In genomic region chr2:176088048-176088936, GRCh38 we compare ENCODE assay signal across 8 cellular contexts. TPM values are rescaled to one million over a fixed set of nuclear protein-coding genes. Genes with fewer than 3 reads are reported as not detected.
DNase-seq lines count a peak whose midpoint lies in the region; TF ChIP-seq lines count a peak whose summit lies in the region.

No MANE protein-coding gene starts in this region.

- whole genome bisulfite sequencing in spleen, 5 donors: 4 to 8% (median 5%) methylated on average over 32 to 49 of the region's 49 CpGs

- H3K27me3 Mint-ChIP-seq in Calu3 (ENCODE audit: unreplicated experiment) (peaks cover 52% of the 10 kb centered on the region), MCF 10A (ENCODE audit: insufficient read depth, unreplicated experiment) (peaks cover 86% of the 10 kb centered on the region)

- no peak for TF ChIP-seq POLR2A in spleen (IDR thresholded peaks at IDR 0.05)

- H3K4me1 Mint-ChIP-seq in Calu3 (ENCODE audit: low read depth, unreplicated experiment) (no peaks in the 10 kb centered on the region), MCF 10A (ENCODE audit: insufficient read depth, unreplicated experiment) (peaks cover 11% of the 10 kb centered on the region)

- H3K36me3 ChIP-seq in spleen: no peaks in the 10 kb centered on the region

- POLR2A ChIA-PET in MCF 10A (lab: Yijun Ruan, JAX): interaction anchor here (0.6 to 3.1 kb wide), 4 partner anchors 124 to 755 kb away, joined by 3 to 12 read pairs (median 3); no protein-coding TSS in a partner anchor

- H3K9me3 Mint-ChIP-seq in Calu3 (ENCODE audit: low read depth, unreplicated experiment): no peaks in the 10 kb centered on the region
- H3K9me3 Mint-ChIP-seq in MCF 10A (ENCODE audit: unreplicated experiment): peaks cover 7% of the 10 kb centered on the region

- H3K4me3 ChIP-seq in spleen: peak overlapping the region in 6 of 8 donors; percentile 6 to 57 (median 14)

- peaks cover 10 to 58% (median 34%) of the 10 kb centered on the region in 6 donors for H3K4me1 ChIP-seq in spleen

- H3K27me3 ChIP-seq in spleen (replicated peaks in 1 of 7): peaks cover 26 to 100% (median 100%) of the 10 kb centered on the region in 7 donors

- TF ChIP-seq CTCF in Calu3 (IDR thresholded peaks at IDR 0.05; ENCODE audit: unreplicated experiment) (peak; percentile 83), MCF 10A (IDR thresholded peaks at IDR 0.05; ENCODE audit: unreplicated experiment) (peak; percentile 94), spleen (IDR thresholded peaks at IDR 0.05 in 8 of 11, conservative IDR thresholded peaks at IDR 0.05 in 3 of 11) (peak in 9 of 11 experiments; percentile 29 to 67 (median 49))

- H3K27ac ChIP-seq in spleen: no peak overlapping the region

- H3K27ac Mint-ChIP-seq in Calu3 (ENCODE audit: unreplicated experiment): no peak overlapping the region
- H3K27ac Mint-ChIP-seq in MCF 10A (ENCODE audit: low read depth, unreplicated experiment): peak overlapping the region; percentile 23

- CTCF ChIA-PET in Calu3 (lab: Charles Lee): interaction anchor here (1.0 to 1.4 kb wide), 3 partner anchors 398 to 837 kb away, joined by 3 to 8 read pairs (median 3); no protein-coding TSS in a partner anchor
- CTCF ChIA-PET in MCF 10A (lab: Yijun Ruan, JAX): interaction anchor here (0.5 to 3.9 kb wide), 43 partner anchors 8 to 1391 kb away, joined by 3 to 65 read pairs (median 4); partner anchors contain the start of gene LNPK

- intact Hi-C loops in Calu3 (cut with micrococcal nuclease; ENCODE audit: unreplicated experiment): no loop called here
- intact Hi-C loops in MCF 10A (cut with micrococcal nuclease): loop anchor here (1.0 to 10.0 kb wide), 4 partner anchors 123 to 778 kb away; no protein-coding TSS in a partner anchor
- intact Hi-C loops in spleen (cut with DNase I; ENCODE audit: low total_unique reads): loop anchor here (5.0 kb wide), 1 partner anchor 721 kb away; no protein-coding TSS in a partner anchor

- DNase-seq in Calu3 (peak; percentile 73), H4 (ENCODE audit: low spot score) (peak; percentile 42), NCI-H526 treated with DMSO at 0.1 percent for 48 hours (lab: John Stamatoyannopoulos, UW) (peak; percentile 62), MCF 10A (ENCODE audit: unreplicated experiment) (peak; percentile 66), islet precursor cell (peak; percentile 80), spleen (no peak), DMS153 (lab: John Stamatoyannopoulos, UW) (no peak)
- no peak for DNase-seq in activated CD4-positive, alpha-beta T cell treated with anti-CD3 and anti-CD28 coated beads for 48 hours

- BruUV-seq in Calu3 (replicated peaks; lab: Mats Ljungman, UMichigan) (no TSS peak), MCF 10A (replicated peaks; lab: Mats Ljungman, UMichigan) (no TSS peak)

- H3K36me3 Mint-ChIP-seq in Calu3 (ENCODE audit: insufficient read depth, unreplicated experiment): no peaks in the 10 kb centered on the region
- peaks cover 6% of the 10 kb centered on the region for H3K36me3 Mint-ChIP-seq in MCF 10A (ENCODE audit: insufficient read depth, unreplicated experiment)

- H3K4me3 Mint-ChIP-seq in Calu3 (ENCODE audit: low read depth, unreplicated experiment) (peak overlapping the region; percentile 62), MCF 10A (ENCODE audit: unreplicated experiment) (peak overlapping the region; percentile 60)

- peaks cover 0 to 12% (median 0%) of the 10 kb centered on the region in 8 donors for H3K9me3 ChIP-seq in spleen

RNA-seq across cellular contexts. Expression of gene HOXD13, which starts 4.2 kb away (rescaled TPM):
- total RNA-seq in Calu3 (2022): not detected in 2 replicates
- 3.1 and 4.8 TPM in 2 replicates for total RNA-seq in H4 (2014; rRNA removed; shearing (Covaris generic))
- not detected in 2 replicates for total RNA-seq in MCF 10A (2022)
- total RNA-seq in spleen: not detected
- not detected for polyA plus RNA-seq in spleen

RNA-seq across cellular contexts. Expression of gene EVX2, which starts 4.5 kb away (rescaled TPM):
- total RNA-seq in Calu3 (2022) (not detected in 2 replicates), MCF 10A (2022) (not detected in 2 replicates), spleen (not detected)
- total RNA-seq in H4 (2014; rRNA removed; shearing (Covaris generic)): not detected in 2 replicates
- not detected for polyA plus RNA-seq in spleen

RNA-seq across cellular contexts. Expression of gene HOXD12, which starts 11.3 kb away (rescaled TPM):
- total RNA-seq in Calu3 (2022): not detected in 2 replicates
- not detected in 2 replicates for total RNA-seq in H4 (2014; rRNA removed; shearing (Covaris generic))
- not detected in 2 replicates for total RNA-seq in MCF 10A (2022)
- not detected for total RNA-seq in spleen
- polyA plus RNA-seq in spleen: not detected

RNA-seq across cellular contexts. Expression of gene HOXD11, which starts 18.8 kb away (rescaled TPM):
- total RNA-seq in Calu3 (2022) (not detected in 2 replicates), MCF 10A (2022) (not detected in 2 replicates), spleen (not detected)
- not detected in 2 replicates for total RNA-seq in H4 (2014; rRNA removed; shearing (Covaris generic))
- polyA plus RNA-seq in spleen: not detected

RNA-seq across cellular contexts. Expression of gene HOXD10, which starts 28.3 kb away (rescaled TPM):
- not detected in 2 replicates for total RNA-seq in Calu3 (2022)
- total RNA-seq in H4 (2014; rRNA removed; shearing (Covaris generic)): not detected in 2 replicates
- total RNA-seq in MCF 10A (2022): not detected in 2 replicates
- total RNA-seq in spleen: not detected
- under 1 TPM in 1 of 3 donors, not detected in 2; 0.06 TPM for polyA plus RNA-seq in spleen

Comparison
In these comparisons a context has a peak if more than half of its experiments do, and no peak if none do; other contexts are left out.
1. DNase-seq: peak in Calu3 (single experiment), H4 (single experiment), NCI-H526 treated with DMSO at 0.1 percent for 48 hours (single experiment), MCF 10A (single experiment) and islet precursor cell (single experiment); none in spleen (single experiment), DMS153 (single experiment) and activated CD4-positive, alpha-beta T cell treated with anti-CD3 and anti-CD28 coated beads for 48 hours (single experiment).
2. Peak in every context shown above with its lines, with median percentiles within 50 percentile points of each other: CTCF ChIP-seq.